ENCODE assay signal across 10 cellular contexts in genomic region chr11:61026121-61027031, GRCh38. TPM values are rescaled to one million over a fixed set of nuclear protein-coding genes. Genes with fewer than 3 reads are reported as not detected.
DNase-seq lines count a peak whose midpoint lies in the region; TF ChIP-seq lines count a peak whose summit lies in the region.
"Had no signal": no experiment of that assay in that cellular context is flagged by ENCODE, and none has a peak within 500 bp of the region (broad histone marks: within the 10 kb centered on the region; RNA-seq: fewer than 3 reads in every experiment).

No MANE protein-coding gene starts in this region.

- no peaks in the 10 kb centered on the region for H3K4me1 ChIP-seq in HEK293 (ENCODE audit: control insufficient read depth, insufficient read depth, low read length)
- H3K4me1 ChIP-seq in sigmoid colon: peaks cover 0 to 10% (median 0%) of the 10 kb centered on the region in 4 donors
- no peaks in the 10 kb centered on the region for H3K4me1 ChIP-seq in SJCRH30
- no peaks in the 10 kb centered on the region for H3K4me1 ChIP-seq in prostate gland (replicated peaks)

- H3K36me3 ChIP-seq in HEK293 (ENCODE audit: control insufficient read depth in 2 of 2, insufficient read depth in 1 of 2, low read length in 2 of 2) (no peaks in the 10 kb centered on the region), sigmoid colon (no peaks in the 10 kb centered on the region), SJCRH30 (no peaks in the 10 kb centered on the region), prostate gland (no peaks in the 10 kb centered on the region)

- H3K27ac ChIP-seq in HEK293 (ENCODE audit: extremely low read depth, low read depth, low read length) (no peak overlapping the region), sigmoid colon (no peak overlapping the region), SJCRH30 (no peak overlapping the region), prostate gland (no peak overlapping the region)
- H3K27ac ChIP-seq: body of pancreas had no signal

- no peak for TF ChIP-seq EP300 in sigmoid colon (IDR thresholded peaks at IDR 0.05)

- TF ChIP-seq CTCF in HEK293 (tag by site-specific recombination; IDR thresholded peaks at IDR 0.05) (no peak), sigmoid colon (IDR thresholded peaks at IDR 0.05) (no peak), prostate gland (IDR thresholded peaks at IDR 0.05) (no peak)

- DNase-seq in SKM-1 treated with dmso at 0.1 percent for 144 hours (lab: John Stamatoyannopoulos, UW; ENCODE audit: unreplicated experiment) (peak; percentile 84), sigmoid colon (peak; percentile 56), SJCRH30 (no peak), prostate gland (ENCODE audit: low spot score) (no peak), A172 (ENCODE audit: low spot score) (no peak)
- DNase-seq: foreskin fibroblast, NCI-H1048 had no signal

- 52 to 71% methylated on average over 27 to 28 of the region's 28 CpGs for WGBS in sigmoid colon, 2 donors
- WGBS in prostate gland: 77% methylated on average over 28 of the region's 28 CpGs

- H3K27ac Mint-ChIP-seq in activated naive CD4-positive, alpha-beta T cell treated with anti-CD3 and anti-CD28 coated beads, Interleukin-2, amount 50 U/mL, for 24 hours: peak overlapping the region; percentile 100

- TF ChIP-seq POLR2A in sigmoid colon (IDR thresholded peaks at IDR 0.05) (no peak), prostate gland (IDR thresholded peaks at IDR 0.05) (no peak)

- peak overlapping the region; percentile 96 for H3K4me3 Mint-ChIP-seq in activated naive CD4-positive, alpha-beta T cell treated with anti-CD3 and anti-CD28 coated beads, Interleukin-2, amount 50 U/mL, for 24 hours

- intact Hi-C loops in sigmoid colon (cut with DNase I) (no loop called here), prostate gland (cut with DNase I) (no loop called here)

- H3K27me3 Mint-ChIP-seq in activated naive CD4-positive, alpha-beta T cell treated with anti-CD3 and anti-CD28 coated beads, Interleukin-2, amount 50 U/mL, for 24 hours: no peaks in the 10 kb centered on the region

- peaks cover 0 to 11% (median 0%) of the 10 kb centered on the region in 3 donors for H3K27me3 ChIP-seq in sigmoid colon
- H3K27me3 ChIP-seq in SJCRH30: no peaks in the 10 kb centered on the region
- no peaks in the 10 kb centered on the region for H3K27me3 ChIP-seq in prostate gland (replicated peaks; ENCODE audit: insufficient read depth)
- H3K27me3 ChIP-seq: body of pancreas had no signal

- CTCF ChIA-PET in HEK293 (lab: Yijun Ruan, JAX): interaction anchor here (0.5 kb wide), 1 partner anchor 9 kb away, joined by 3 read pairs; no protein-coding TSS in a partner anchor

- H3K9me3 Mint-ChIP-seq in activated naive CD4-positive, alpha-beta T cell treated with anti-CD3 and anti-CD28 coated beads, Interleukin-2, amount 50 U/mL, for 24 hours: no peaks in the 10 kb centered on the region

- peaks cover 29% of the 10 kb centered on the region for H3K36me3 Mint-ChIP-seq in activated naive CD4-positive, alpha-beta T cell treated with anti-CD3 and anti-CD28 coated beads, Interleukin-2, amount 50 U/mL, for 24 hours

- no peak overlapping the region for H3K4me3 ChIP-seq in HEK293 (ENCODE audit: low read depth, low read length)
- no peak overlapping the region for H3K4me3 ChIP-seq in sigmoid colon
- no peak overlapping the region for H3K4me3 ChIP-seq in SJCRH30
- H3K4me3 ChIP-seq in prostate gland: no peak overlapping the region
- H3K4me3 ChIP-seq: body of pancreas had no signal

- H3K9me3 ChIP-seq in HEK293 (ENCODE audit: control insufficient read depth, insufficient read depth, low read depth, low read length): no peaks in the 10 kb centered on the region
- H3K9me3 ChIP-seq in sigmoid colon: no peaks in the 10 kb centered on the region
- H3K9me3 ChIP-seq in SJCRH30 (replicated peaks): no peaks in the 10 kb centered on the region
- H3K9me3 ChIP-seq in prostate gland: no peaks in the 10 kb centered on the region
- H3K9me3 ChIP-seq: body of pancreas had no signal

- POLR2A ChIA-PET in HEK293 (lab: Yijun Ruan, JAX): no interaction called here

- peaks cover 74% of the 10 kb centered on the region for H3K4me1 Mint-ChIP-seq in activated naive CD4-positive, alpha-beta T cell treated with anti-CD3 and anti-CD28 coated beads, Interleukin-2, amount 50 U/mL, for 24 hours

TF ChIP-seq in HEK293, 187 proteins besides CTCF, POLR2A, EP300 and RAD21:
- TF ChIP-seq ZNF530 (tag by site-specific recombination; IDR thresholded peaks at IDR 0.05; ENCODE audit: low read depth) (no peak), EGR2 (tag by site-specific recombination; IDR thresholded peaks at IDR 0.05; ENCODE audit: low read depth) (0 out of 2 replicates have a peak, but pooled peaks have one; percentile 24), ZNF157 (tag by site-specific recombination; IDR thresholded peaks at IDR 0.05) (no peak), ZNF658 (tag by site-specific recombination; IDR thresholded peaks at IDR 0.05) (no peak), ZFHX2 (tag by site-specific recombination; conservative IDR thresholded peaks at IDR 0.05) (0 out of 2 replicates have a peak, but pooled peaks have one; percentile 8), ZNF174 (tag by site-specific recombination; IDR thresholded peaks at IDR 0.05) (no peak), OSR2 (tag by site-specific recombination; IDR thresholded peaks at IDR 0.05) (no peak), ZNF341 (tag by site-specific recombination; IDR thresholded peaks at IDR 0.05; ENCODE audit: low read depth) (no peak)

RNA-seq across cellular contexts. Expression of gene CD6, which starts 54.9 kb away (rescaled TPM):
- total RNA-seq in sigmoid colon: 1 to 10 TPM in 2 of 4 donors, under 1 TPM in 1, not detected in 1; 0.81 to 1.9 (median 1.2) TPM
- polyA plus RNA-seq in sigmoid colon: 10 to 100 TPM in 1 of 3 donors, under 1 TPM in 2; under 0.01 to 14.1 (median 0.23) TPM
- not detected in 2 replicates for total RNA-seq in SJCRH30 (2014; rRNA removed; shearing (Covaris generic))
- 1 to 10 TPM in 1 of 2 donors, under 1 TPM in 1; 0.51 to 1.2 TPM for total RNA-seq in prostate gland
- not detected in 2 replicates for total RNA-seq in A172 (2014; rRNA removed; shearing (Covaris generic))

Comparison
In these comparisons a context has a peak if more than half of its experiments do, and no peak if none do; other contexts are left out.
1. DNase-seq: peak in SKM-1 treated with dmso at 0.1 percent for 144 hours (single experiment) and sigmoid colon (single experiment); none in SJCRH30 (0 of 2), prostate gland (single experiment) and A172 (single experiment).